ENCODE assay signal across 1 cellular context in genomic region chr10:95278061-95278988, GRCh38.
TF ChIP-seq lines count a peak whose summit lies in the region.

No MANE protein-coding gene starts in this region.

TF ChIP-seq in HepG2, 621 proteins besides CTCF, POLR2A, EP300 and RAD21 (continued from another document and continues in another):
- TF ChIP-seq ZNF350 (CRISPR knock-in tag; IDR thresholded peaks at IDR 0.05; ENCODE audit: borderline replicate concordance, low read depth) (peak; percentile 76; the same call in 1 of the 2 replicates), TGIF2 (CRISPR knock-in tag; IDR thresholded peaks at IDR 0.05) (peak; percentile 78; the same call in 1 of the 2 replicates), TBX3 (IDR thresholded peaks at IDR 0.05; ENCODE audit: borderline replicate concordance) (peak; percentile 40; the same call in 1 of the 2 replicates), ZNF354B (CRISPR knock-in tag; IDR thresholded peaks at IDR 0.05) (no peak), ZNF720 (CRISPR knock-in tag; IDR thresholded peaks at IDR 0.05) (no peak), ZNF367 (CRISPR knock-in tag; IDR thresholded peaks at IDR 0.05; ENCODE audit: borderline replicate concordance) (no peak), ZBTB10 (CRISPR knock-in tag; IDR thresholded peaks at IDR 0.05; ENCODE audit: borderline replicate concordance) (peak; percentile 53; the same call in 1 of the 2 replicates), ZNF18 (CRISPR knock-in tag; IDR thresholded peaks at IDR 0.05; ENCODE audit: insufficient replicate concordance) (no peak), MAZ (IDR thresholded peaks at IDR 0.05; ENCODE audit: borderline replicate concordance, low read depth, low read length) (peak; percentile 32; the same call in 1 of the 2 replicates), MAZ (CRISPR knock-in tag; IDR thresholded peaks at IDR 0.05; ENCODE audit: low read depth) (peak; percentile 14; the same call in 1 of the 2 replicates), PCBP1 (IDR thresholded peaks at IDR 0.05; ENCODE audit: borderline replicate concordance, low read depth, low read length) (no peak), SATB2 (CRISPR knock-in tag; IDR thresholded peaks at IDR 0.05) (no peak), ZNF205 (CRISPR knock-in tag; IDR thresholded peaks at IDR 0.05) (peak; percentile 91), ZNF552 (CRISPR knock-in tag; IDR thresholded peaks at IDR 0.05; ENCODE audit: borderline replicate concordance) (no peak), JUN (CRISPR knock-in tag; IDR thresholded peaks at IDR 0.05) (no peak), ATRX (CRISPR knock-in tag; IDR thresholded peaks at IDR 0.05; ENCODE audit: borderline replicate concordance) (no peak), NFIC (IDR thresholded peaks at IDR 0.05; ENCODE audit: low read length) (peak; percentile 88), CEBPG (CRISPR knock-in tag; IDR thresholded peaks at IDR 0.05) (peak; percentile 92), MEIS2 (CRISPR knock-in tag; IDR thresholded peaks at IDR 0.05) (no peak), ZNF430 (CRISPR knock-in tag; IDR thresholded peaks at IDR 0.05) (0 out of 2 replicates have a peak, but pooled peaks have one; percentile 56), ZNF878 (CRISPR knock-in tag; IDR thresholded peaks at IDR 0.05) (0 out of 2 replicates have a peak, but pooled peaks have one; percentile 42), RBFOX2 (IDR thresholded peaks at IDR 0.05; ENCODE audit: low read depth, low read length) (no peak), GABPA (IDR thresholded peaks at IDR 0.05; ENCODE audit: low read depth, low read length) (no peak), GABPA (CRISPR knock-in tag; IDR thresholded peaks at IDR 0.05; ENCODE audit: low read depth) (no peak), RARA (CRISPR knock-in tag; IDR thresholded peaks at IDR 0.05) (peak; percentile 84), ZNF567 (CRISPR knock-in tag; IDR thresholded peaks at IDR 0.05; ENCODE audit: borderline replicate concordance) (no peak), SNAPC5 (CRISPR knock-in tag; IDR thresholded peaks at IDR 0.05; ENCODE audit: borderline replicate concordance) (no peak), RXRA (CRISPR knock-in tag; IDR thresholded peaks at IDR 0.05) (peak; percentile 93; the same call in 1 of the 2 replicates), ZNF780A (CRISPR knock-in tag; IDR thresholded peaks at IDR 0.05) (no peak), REPIN1 (CRISPR knock-in tag; IDR thresholded peaks at IDR 0.05; ENCODE audit: borderline replicate concordance, low read depth) (peak; percentile 88; the same call in 1 of the 2 replicates)
- TF ChIP-seq, protein P1, sequence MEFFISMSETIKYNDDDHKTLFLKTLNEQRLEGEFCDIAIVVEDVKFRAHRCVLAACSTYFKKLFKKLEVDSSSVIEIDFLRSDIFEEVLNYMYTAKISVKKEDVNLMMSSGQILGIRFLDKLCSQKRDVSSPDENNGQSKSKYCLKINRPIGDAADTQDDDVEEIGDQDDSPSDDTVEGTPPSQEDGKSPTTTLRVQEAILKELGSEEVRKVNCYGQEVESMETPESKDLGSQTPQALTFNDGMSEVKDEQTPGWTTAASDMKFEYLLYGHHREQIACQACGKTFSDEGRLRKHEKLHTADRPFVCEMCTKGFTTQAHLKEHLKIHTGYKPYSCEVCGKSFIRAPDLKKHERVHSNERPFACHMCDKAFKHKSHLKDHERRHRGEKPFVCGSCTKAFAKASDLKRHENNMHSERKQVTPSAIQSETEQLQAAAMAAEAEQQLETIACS (CRISPR knock-in tag; IDR thresholded peaks at IDR 0.05), result no peak
- TF ChIP-seq, protein P2, sequence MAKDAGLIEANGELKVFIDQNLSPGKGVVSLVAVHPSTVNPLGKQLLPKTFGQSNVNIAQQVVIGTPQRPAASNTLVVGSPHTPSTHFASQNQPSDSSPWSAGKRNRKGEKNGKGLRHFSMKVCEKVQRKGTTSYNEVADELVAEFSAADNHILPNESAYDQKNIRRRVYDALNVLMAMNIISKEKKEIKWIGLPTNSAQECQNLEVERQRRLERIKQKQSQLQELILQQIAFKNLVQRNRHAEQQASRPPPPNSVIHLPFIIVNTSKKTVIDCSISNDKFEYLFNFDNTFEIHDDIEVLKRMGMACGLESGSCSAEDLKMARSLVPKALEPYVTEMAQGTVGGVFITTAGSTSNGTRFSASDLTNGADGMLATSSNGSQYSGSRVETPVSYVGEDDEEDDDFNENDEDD (CRISPR knock-in tag; IDR thresholded peaks at IDR 0.05; ENCODE audit: borderline replicate concordance), result no peak
- TF ChIP-seq, protein P3, sequence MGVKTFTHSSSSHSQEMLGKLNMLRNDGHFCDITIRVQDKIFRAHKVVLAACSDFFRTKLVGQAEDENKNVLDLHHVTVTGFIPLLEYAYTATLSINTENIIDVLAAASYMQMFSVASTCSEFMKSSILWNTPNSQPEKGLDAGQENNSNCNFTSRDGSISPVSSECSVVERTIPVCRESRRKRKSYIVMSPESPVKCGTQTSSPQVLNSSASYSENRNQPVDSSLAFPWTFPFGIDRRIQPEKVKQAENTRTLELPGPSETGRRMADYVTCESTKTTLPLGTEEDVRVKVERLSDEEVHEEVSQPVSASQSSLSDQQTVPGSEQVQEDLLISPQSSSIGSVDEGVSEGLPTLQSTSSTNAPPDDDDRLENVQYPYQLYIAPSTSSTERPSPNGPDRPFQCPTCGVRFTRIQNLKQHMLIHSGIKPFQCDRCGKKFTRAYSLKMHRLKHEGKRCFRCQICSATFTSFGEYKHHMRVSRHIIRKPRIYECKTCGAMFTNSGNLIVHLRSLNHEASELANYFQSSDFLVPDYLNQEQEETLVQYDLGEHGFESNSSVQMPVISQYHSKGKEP (CRISPR knock-in tag; IDR thresholded peaks at IDR 0.05), result 0 out of 2 replicates have a peak, but pooled peaks have one; percentile 45
- TF ChIP-seq, protein P4, sequence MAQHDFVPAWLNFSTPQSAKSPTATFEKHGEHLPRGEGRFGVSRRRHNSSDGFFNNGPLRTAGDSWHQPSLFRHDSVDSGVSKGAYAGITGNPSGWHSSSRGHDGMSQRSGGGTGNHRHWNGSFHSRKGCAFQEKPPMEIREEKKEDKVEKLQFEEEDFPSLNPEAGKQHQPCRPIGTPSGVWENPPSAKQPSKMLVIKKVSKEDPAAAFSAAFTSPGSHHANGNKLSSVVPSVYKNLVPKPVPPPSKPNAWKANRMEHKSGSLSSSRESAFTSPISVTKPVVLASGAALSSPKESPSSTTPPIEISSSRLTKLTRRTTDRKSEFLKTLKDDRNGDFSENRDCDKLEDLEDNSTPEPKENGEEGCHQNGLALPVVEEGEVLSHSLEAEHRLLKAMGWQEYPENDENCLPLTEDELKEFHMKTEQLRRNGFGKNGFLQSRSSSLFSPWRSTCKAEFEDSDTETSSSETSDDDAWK (CRISPR knock-in tag; IDR thresholded peaks at IDR 0.05), result no peak
- TF ChIP-seq, protein P5, sequence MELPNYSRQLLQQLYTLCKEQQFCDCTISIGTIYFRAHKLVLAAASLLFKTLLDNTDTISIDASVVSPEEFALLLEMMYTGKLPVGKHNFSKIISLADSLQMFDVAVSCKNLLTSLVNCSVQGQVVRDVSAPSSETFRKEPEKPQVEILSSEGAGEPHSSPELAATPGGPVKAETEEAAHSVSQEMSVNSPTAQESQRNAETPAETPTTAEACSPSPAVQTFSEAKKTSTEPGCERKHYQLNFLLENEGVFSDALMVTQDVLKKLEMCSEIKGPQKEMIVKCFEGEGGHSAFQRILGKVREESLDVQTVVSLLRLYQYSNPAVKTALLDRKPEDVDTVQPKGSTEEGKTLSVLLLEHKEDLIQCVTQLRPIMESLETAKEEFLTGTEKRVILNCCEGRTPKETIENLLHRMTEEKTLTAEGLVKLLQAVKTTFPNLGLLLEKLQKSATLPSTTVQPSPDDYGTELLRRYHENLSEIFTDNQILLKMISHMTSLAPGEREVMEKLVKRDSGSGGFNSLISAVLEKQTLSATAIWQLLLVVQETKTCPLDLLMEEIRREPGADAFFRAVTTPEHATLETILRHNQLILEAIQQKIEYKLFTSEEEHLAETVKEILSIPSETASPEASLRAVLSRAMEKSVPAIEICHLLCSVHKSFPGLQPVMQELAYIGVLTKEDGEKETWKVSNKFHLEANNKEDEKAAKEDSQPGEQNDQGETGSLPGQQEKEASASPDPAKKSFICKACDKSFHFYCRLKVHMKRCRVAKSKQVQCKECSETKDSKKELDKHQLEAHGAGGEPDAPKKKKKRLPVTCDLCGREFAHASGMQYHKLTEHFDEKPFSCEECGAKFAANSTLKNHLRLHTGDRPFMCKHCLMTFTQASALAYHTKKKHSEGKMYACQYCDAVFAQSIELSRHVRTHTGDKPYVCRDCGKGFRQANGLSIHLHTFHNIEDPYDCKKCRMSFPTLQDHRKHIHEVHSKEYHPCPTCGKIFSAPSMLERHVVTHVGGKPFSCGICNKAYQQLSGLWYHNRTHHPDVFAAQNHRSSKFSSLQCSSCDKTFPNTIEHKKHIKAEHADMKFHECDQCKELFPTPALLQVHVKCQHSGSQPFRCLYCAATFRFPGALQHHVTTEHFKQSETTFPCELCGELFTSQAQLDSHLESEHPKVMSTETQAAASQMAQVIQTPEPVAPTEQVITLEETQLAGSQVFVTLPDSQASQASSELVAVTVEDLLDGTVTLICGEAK (IDR thresholded peaks at IDR 0.05), result no peak
- TF ChIP-seq, protein P5 (CRISPR knock-in tag; IDR thresholded peaks at IDR 0.05), result no peak
